33 cellular contexts compared by ENCODE assay signal in genomic region chr6:4264076-4264475, GRCh38.
"Had no signal": no experiment of that assay in that cellular context is flagged by ENCODE, and none has a peak within 500 bp of the region (broad histone marks: within the 10 kb centered on the region; RNA-seq: fewer than 3 reads in every experiment).

No MANE protein-coding gene starts in this region.

- H3K9me3 ChIP-seq: Peyer's patch had no signal

- H3K4me2 ChIP-seq: KMS-11 had no signal

- DNase-seq: activated CD4-positive, alpha-beta memory T cell treated with anti-CD3 and anti-CD28 coated beads, Interleukin-2, amount 10 ng/mL, durations not matched to agents 7 days and 5 days; activated CD4-positive, alpha-beta T cell treated with anti-CD3 and anti-CD28 coated beads for 1 hour; activated CD4-positive, alpha-beta T cell treated with anti-CD3 and anti-CD28 coated beads for 48 hours; activated CD4-positive, CD25-positive, alpha-beta regulatory T cell; activated CD8-positive, alpha-beta memory T cell treated with anti-CD3 and anti-CD28 coated beads for 24 hours; activated CD8-positive, alpha-beta memory T cell treated with anti-CD3 and anti-CD28 coated beads, Interleukin-2, amount 10 ng/mL, durations not matched to agents 7 days and 5 days; activated CD8-positive, alpha-beta memory T cell treated with anti-CD3 and anti-CD28 coated beads, Interleukin-2, amount 50 U/mL, for 48 hours; activated effector memory CD4-positive, alpha-beta T cell treated with Interleukin-2 at 50 U/mL for 16 hours; activated naive CD4-positive, alpha-beta T cell treated with anti-CD3 and anti-CD28 coated beads, Interleukin-2, amount 10 ng/mL, durations not matched to agents 7 days and 5 days; activated naive CD8-positive, alpha-beta T cell treated with anti-CD3 and anti-CD28 coated beads, Interleukin-2, amount 50 U/mL, for 24 hours; activated T-cell treated with anti-CD3 and anti-CD28 coated beads, Interleukin-2, amount 50 U/mL, for 48 hours; anterior cingulate cortex; central memory CD4-positive, alpha-beta T cell; NCI-H1105; NCI-H1417 treated with DMSO at 0.1 percent for 48 hours; NCI-H1694; NCI-H1930; NCI-H2081 treated with DMSO at 0.1 percent for 48 hours; NCI-H226; NCI-H446 treated with DMSO at 0.1 percent for 48 hours; NCI-H524; NCI-H69; NCI-H82; NK-92 treated with Interleukin-12 subunit alpha and Interleukin-12 subunit beta, amount 100 ng/mL, for 24 hours; PC-3; Peyer's patch; Right ventricle myocardium superior; SW 1271; T-helper 1 cell; T-helper 2 cell; T-helper 9 cell; WERI-Rb-1 had no signal

- H3K36me3 ChIP-seq: Peyer's patch, WERI-Rb-1 had no signal

- H3K27me3 ChIP-seq: Peyer's patch had no signal

- H3K4me3 ChIP-seq: Peyer's patch had no signal

- H3K27ac ChIP-seq: KMS-11, Peyer's patch, WERI-Rb-1 had no signal
